In the genomic region with DNA sequence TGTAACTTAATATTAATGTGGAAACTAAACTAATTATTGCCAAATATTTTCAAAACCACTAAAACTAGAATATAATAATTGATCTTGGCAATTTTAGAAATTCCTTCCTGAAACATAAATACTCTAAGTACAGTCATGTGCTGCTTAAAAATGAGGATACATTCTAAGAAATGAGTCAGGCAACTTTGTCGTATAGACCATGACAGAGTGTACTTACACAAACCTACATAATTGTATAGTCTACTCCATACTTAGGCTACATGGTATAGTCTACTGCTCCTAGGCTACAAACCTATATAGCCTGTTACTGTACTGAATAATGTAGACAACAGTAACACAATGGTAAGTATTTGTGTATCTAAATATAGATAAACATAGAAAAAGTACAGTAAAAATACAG, we compare ENCODE assay signal across 23 cellular contexts. TPM values are rescaled to one million over a fixed set of nuclear protein-coding genes. Genes with fewer than 3 reads are reported as not detected.
DNase-seq lines count a peak whose midpoint lies in the region; ATAC-seq and TF ChIP-seq lines count a peak whose summit lies in the region.
"Had no signal": no experiment of that assay in that cellular context is flagged by ENCODE, and none has a peak within 500 bp of the region (broad histone marks: within the 10 kb centered on the region; RNA-seq: fewer than 3 reads in every experiment).

No MANE protein-coding gene starts in this region.

- H3K36me3 ChIP-seq in PC-3 (ENCODE audit: low read depth, low read length) (peaks cover 33% of the 10 kb centered on the region), brain microvascular endothelial cell (replicated peaks) (peaks cover 10% of the 10 kb centered on the region), spleen (peaks cover 0 to 93% (median 23%) of the 10 kb centered on the region in 6 donors)
- H3K36me3 ChIP-seq: cardiac muscle cell, ovary, right atrium auricular region, thyroid gland had no signal

- no TSS peak for BruUV-seq in PC-3 (replicated peaks; lab: Mats Ljungman, UMichigan)

- ATAC-seq in PC-3 (0 out of 2 replicates have a peak, but pooled peaks have one; percentile 1), foreskin keratinocyte (peak; percentile 76), HG02642 (IDR thresholded peaks at IDR 0.05; ENCODE audit: poor library complexity, unreplicated experiment) (no peak)
- ATAC-seq: left lung; natural killer cell; stimulated activated naive CD8-positive, alpha-beta T cell treated with anti-CD3 and anti-CD28 coated beads, Interleukin-15, amount 100 ng/mL, for 72 hours had no signal

- H3K9me2 ChIP-seq in PC-3 (replicated peaks; ENCODE audit: low read length): no peaks in the 10 kb centered on the region

- H3F3A ChIP-seq in PC-3 (ENCODE audit: low read length, unreplicated experiment): peaks cover 13% of the 10 kb centered on the region

- peak overlapping the region; percentile 99 for H3K27ac ChIP-seq in PC-3 (ENCODE audit: low read length)
- peak overlapping the region; percentile 88 for H3K27ac ChIP-seq in brain microvascular endothelial cell
- H3K27ac ChIP-seq in foreskin keratinocyte: no peak overlapping the region
- no peak overlapping the region for H3K27ac ChIP-seq in spleen
- H3K27ac ChIP-seq: cardiac muscle cell, Peyer's patch, right atrium auricular region, thyroid gland had no signal

- no peaks in the 10 kb centered on the region for H4K20me1 ChIP-seq in PC-3 (ENCODE audit: low read length)

- no peak overlapping the region for H3K4me3 ChIP-seq in PC-3 (ENCODE audit: low read length)
- no peak overlapping the region for H3K4me3 ChIP-seq in brain microvascular endothelial cell (ENCODE audit: low read depth, low read length)
- no peak overlapping the region for H3K4me3 ChIP-seq in spleen
- H3K4me3 ChIP-seq: cardiac muscle cell, left lung, ovary, Peyer's patch, right atrium auricular region, thyroid gland had no signal

- in situ Hi-C loops in brain microvascular endothelial cell (cut with HindIII; ENCODE audit: low pct_ligation_motif_present, low sequenced_read_pairs): no loop called here

- POLR2A ChIA-PET in PC-3 (lab: Charles Lee; ENCODE audit: unreplicated experiment): no interaction called here

- peak overlapping the region; percentile 86; the same call in 1 of the 2 replicates for H3K9ac ChIP-seq in PC-3 (ENCODE audit: low read length)

- TF ChIP-seq POLR2A in spleen (IDR thresholded peaks at IDR 0.05): no peak

- DNase-seq in PC-3 (peak; percentile 46), brain microvascular endothelial cell (no peak), foreskin keratinocyte (no peak), NCI-H2107 treated with DMSO at 0.1 percent for 48 hours (lab: John Stamatoyannopoulos, UW; ENCODE audit: unreplicated experiment) (no peak), spleen (no peak), NCI-H2081 treated with DMSO at 0.1 percent for 48 hours (lab: John Stamatoyannopoulos, UW) (no peak)
- DNase-seq: activated CD4-positive, alpha-beta T cell treated with anti-CD3 and anti-CD28 coated beads for 48 hours; activated T-cell treated with anti-CD3 and anti-CD28 coated beads, Interleukin-2, amount 50 U/mL, for 24 hours; amniotic stem cell; CD4-positive, alpha-beta T cell; cortex of kidney; left lung; natural killer cell; NCI-H1436 treated with DMSO at 0.1 percent for 48 hours; NCI-H510A treated with DMSO at 0.1 percent for 48 hours; NK-92 treated with Interleukin-12 subunit alpha and Interleukin-12 subunit beta, amount 100 ng/mL, for 24 hours; ovary; Peyer's patch; stimulated activated naive CD8-positive, alpha-beta T cell treated with anti-CD3 and anti-CD28 coated beads, Interleukin-15, amount 100 ng/mL, for 72 hours; thyroid gland had no signal

- intact Hi-C loops in PC-3 (cut with micrococcal nuclease): loop anchor here (10.0 kb wide), 1 partner anchor 214 kb away; no protein-coding TSS in a partner anchor
- intact Hi-C loops in spleen (cut with DNase I; ENCODE audit: low total_unique reads): no loop called here

- H3K4me1 ChIP-seq in PC-3 (ENCODE audit: insufficient read depth, low read length) (peaks cover 75% of the 10 kb centered on the region), foreskin keratinocyte (peaks cover 30% of the 10 kb centered on the region), spleen (peaks cover 0 to 3% (median 0%) of the 10 kb centered on the region in 6 donors)
- H3K4me1 ChIP-seq: Peyer's patch, right atrium auricular region, thyroid gland had no signal

- CTCF ChIA-PET in PC-3 (lab: Charles Lee): no interaction called here

- H2AFZ ChIP-seq in PC-3 (ENCODE audit: low read length): no peak overlapping the region

- peaks cover 72% of the 10 kb centered on the region for H3K79me2 ChIP-seq in PC-3 (ENCODE audit: low read length)

- no peaks in the 10 kb centered on the region for H3K27me3 ChIP-seq in PC-3 (ENCODE audit: low read length)
- H3K27me3 ChIP-seq in brain microvascular endothelial cell (replicated peaks): no peaks in the 10 kb centered on the region
- no peaks in the 10 kb centered on the region for H3K27me3 ChIP-seq in foreskin keratinocyte
- no peaks in the 10 kb centered on the region for H3K27me3 ChIP-seq in spleen (replicated peaks in 1 of 7)
- H3K27me3 ChIP-seq: cardiac muscle cell, left lung, Peyer's patch, right atrium auricular region, thyroid gland had no signal

- WGBS in spleen, 5 donors: 83 to 98% (median 90%) methylated on average over 1 of the region's 1 CpG

- H3K4me2 ChIP-seq in PC-3 (ENCODE audit: low read length): peak overlapping the region; percentile 48

- TF ChIP-seq CTCF in PC-3 (conservative IDR thresholded peaks at IDR 0.05; ENCODE audit: low read depth, low read length) (no peak), brain microvascular endothelial cell (IDR thresholded peaks at IDR 0.05; ENCODE audit: low read depth, low read length, missing control alignments) (no peak), foreskin keratinocyte (conservative IDR thresholded peaks at IDR 0.05) (no peak), spleen (IDR thresholded peaks at IDR 0.05 in 8 of 11, conservative IDR thresholded peaks at IDR 0.05 in 3 of 11) (no peak)

- no peaks in the 10 kb centered on the region for H3K9me3 ChIP-seq in PC-3 (ENCODE audit: low read length)
- H3K9me3 ChIP-seq in spleen: no peaks in the 10 kb centered on the region
- H3K9me3 ChIP-seq: left lung, ovary, Peyer's patch, right atrium auricular region, thyroid gland had no signal

RNA-seq across cellular contexts. Expression of a gene that starts 27.6 kb away (rescaled TPM):
- total RNA-seq in PC-3 (2014; rRNA removed) (52.6 and 62.1 TPM in 2 replicates), foreskin keratinocyte (36.5 and 43.1 TPM in 2 replicates), spleen (10 to 100 TPM; 46.3 to 76.9 (median 59.3) TPM)
- polyA plus RNA-seq in foreskin keratinocyte (20.2 and 24.6 TPM in 2 replicates), spleen (10 to 100 TPM; 12.2 to 35.8 (median 22.6) TPM)

Comparison
In these comparisons a context has a peak if more than half of its experiments do, and no peak if none do; other contexts are left out.
1. H3K27ac ChIP-seq: peak in PC-3 (single experiment) and brain microvascular endothelial cell (single experiment); none in foreskin keratinocyte (single experiment) and spleen (0 of 8).